ENCODE assay signal across 9 cellular contexts in genomic region chr11:134126197-134126822, GRCh38. TPM values are rescaled to one million over a fixed set of nuclear protein-coding genes. Genes with fewer than 3 reads are reported as not detected.
A peak's percentile ranks its signal among the peaks of the same experiment; 100 is the strongest.
DNase-seq lines count a peak whose midpoint lies in the region; TF ChIP-seq lines count a peak whose summit lies in the region.
"Had no signal": no experiment of that assay in that cellular context is flagged by ENCODE, and none has a peak within 500 bp of the region (broad histone marks: within the 10 kb centered on the region; RNA-seq: fewer than 3 reads in every experiment).

No MANE protein-coding gene starts in this region.

- CTCF ChIA-PET in activated naive CD4-positive, alpha-beta T cell treated with anti-CD3 and anti-CD28 coated beads, Interleukin-2, amount 10 ng/mL, durations not matched to agents 7 days and 5 days (lab: Charles Lee), result interaction anchor here (0.6 to 1.0 kb wide), 5 partner anchors 13 to 76 kb away, joined by 3 read pairs; no protein-coding TSS in a partner anchor

- H3K4me3 ChIP-seq in fibroblast of villous mesenchyme (ENCODE audit: low read depth, low read length), result no peak overlapping the region

- H3K4me3 Mint-ChIP-seq in activated naive CD4-positive, alpha-beta T cell treated with anti-CD3 and anti-CD28 coated beads, Interleukin-2, amount 10 ng/mL, durations not matched to agents 7 days and 5 days, result no peak overlapping the region

- H3K4me1 Mint-ChIP-seq in activated naive CD4-positive, alpha-beta T cell treated with anti-CD3 and anti-CD28 coated beads, Interleukin-2, amount 10 ng/mL, durations not matched to agents 7 days and 5 days, result peaks cover 16% of the 10 kb centered on the region

- peaks cover 43% of the 10 kb centered on the region for H3K27me3 Mint-ChIP-seq in activated naive CD4-positive, alpha-beta T cell treated with anti-CD3 and anti-CD28 coated beads, Interleukin-2, amount 10 ng/mL, durations not matched to agents 7 days and 5 days

- DNase-seq in DMS53 treated with DMSO at 0.1 percent for 48 hours (lab: John Stamatoyannopoulos, UW; ENCODE audit: unreplicated experiment) (peak; percentile 43), RKO (ENCODE audit: low spot score) (peak; percentile 64), fibroblast of villous mesenchyme (ENCODE audit: low read depth) (peak; percentile 80), pons (ENCODE audit: low spot score) (peak; percentile 96), mesenteric fat pad (ENCODE audit: low spot score) (no peak), NCI-H1930 (lab: John Stamatoyannopoulos, UW) (no peak), SKM-1 (lab: John Stamatoyannopoulos, UW; ENCODE audit: unreplicated experiment) (no peak)
- no peak for DNase-seq in activated naive CD4-positive, alpha-beta T cell treated with anti-CD3 and anti-CD28 coated beads, Interleukin-2, amount 10 ng/mL, durations not matched to agents 7 days and 5 days

- peaks cover 3% of the 10 kb centered on the region for H3K36me3 Mint-ChIP-seq in activated naive CD4-positive, alpha-beta T cell treated with anti-CD3 and anti-CD28 coated beads, Interleukin-2, amount 10 ng/mL, durations not matched to agents 7 days and 5 days

- TF ChIP-seq CTCF in fibroblast of villous mesenchyme (IDR thresholded peaks at IDR 0.05; ENCODE audit: insufficient read depth, low read depth, low read length), result no peak

- no peak overlapping the region for H3K27ac Mint-ChIP-seq in activated naive CD4-positive, alpha-beta T cell treated with anti-CD3 and anti-CD28 coated beads, Interleukin-2, amount 10 ng/mL, durations not matched to agents 7 days and 5 days
- H3K27ac Mint-ChIP-seq: T-cell had no signal

- H3K9me3 Mint-ChIP-seq in activated naive CD4-positive, alpha-beta T cell treated with anti-CD3 and anti-CD28 coated beads, Interleukin-2, amount 10 ng/mL, durations not matched to agents 7 days and 5 days, result peaks cover 4% of the 10 kb centered on the region

RNA-seq across cellular contexts. Expression of gene JAM3, which starts 57.4 kb away (rescaled TPM):
- total RNA-seq in fibroblast of villous mesenchyme (39.6 and 48.8 TPM in 2 replicates), mesenteric fat pad (18.9 TPM)

Comparison
In these comparisons a context has a peak if more than half of its experiments do, and no peak if none do; other contexts are left out.
1. DNase-seq: peak in DMS53 treated with DMSO at 0.1 percent for 48 hours (single experiment), RKO (single experiment), fibroblast of villous mesenchyme (single experiment) and pons (single experiment); none in mesenteric fat pad (single experiment), activated naive CD4-positive, alpha-beta T cell treated with anti-CD3 and anti-CD28 coated beads, Interleukin-2, amount 10 ng/mL, durations not matched to agents 7 days and 5 days (single experiment), NCI-H1930 (0 of 2) and SKM-1 (single experiment).